ENCODE assay signal across 11 cellular contexts in the genomic region with DNA sequence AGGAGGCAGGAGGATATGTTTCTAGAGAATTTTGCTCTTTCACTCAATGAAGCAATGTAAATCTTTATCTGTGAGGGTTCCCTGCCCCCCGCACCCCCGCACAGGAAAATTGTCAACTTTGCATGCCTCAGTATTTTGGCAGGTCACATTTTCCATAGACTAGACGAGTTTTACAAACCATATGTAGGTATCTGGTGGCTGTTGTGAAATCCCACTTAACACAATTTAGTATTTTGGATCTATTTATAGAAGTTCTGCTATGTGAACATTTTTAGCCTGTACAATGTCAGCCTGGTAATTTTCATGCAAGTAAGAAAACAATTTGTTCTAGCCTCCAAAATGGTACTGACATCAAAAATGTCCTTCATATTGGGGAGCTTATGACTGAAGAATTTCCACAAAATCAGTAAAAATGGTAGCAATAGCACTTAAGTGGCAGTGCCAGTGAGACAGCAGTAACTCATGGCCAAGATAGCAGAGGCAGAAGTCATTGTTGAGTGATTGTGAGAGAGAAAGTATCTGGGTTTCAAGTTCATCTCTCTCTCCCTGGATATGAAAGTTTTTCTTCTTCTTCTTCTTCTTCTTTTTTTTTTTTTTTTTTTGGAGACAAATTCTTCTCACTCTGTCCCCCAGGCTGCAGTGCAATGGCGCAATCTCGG. TPM values are rescaled to one million over a fixed set of nuclear protein-coding genes. Genes with fewer than 3 reads are reported as not detected.
DNase-seq lines count a peak whose midpoint lies in the region; ATAC-seq and TF ChIP-seq lines count a peak whose summit lies in the region.
"Had no signal": no experiment of that assay in that cellular context is flagged by ENCODE, and none has a peak within 500 bp of the region (broad histone marks: within the 10 kb centered on the region; RNA-seq: fewer than 3 reads in every experiment).

No MANE protein-coding gene starts in this region.

- ATAC-seq in HG02870 (IDR thresholded peaks at IDR 0.05; ENCODE audit: unreplicated experiment), result peak; percentile 66
- peak; percentile 82 for ATAC-seq in activated naive CD8-positive, alpha-beta T cell treated with anti-CD3 and anti-CD28 coated beads, Interleukin-2, amount 50 U/mL, for 24 hours
- ATAC-seq in stimulated activated effector memory CD8-positive, alpha-beta T cell treated with anti-CD3 and anti-CD28 coated beads, Interleukin-12 subunit alpha, Interleukin-12 subunit beta, amount 100 ng/mL, for 72 hours, result peak; percentile 60
- no peak for ATAC-seq in GM18502 (IDR thresholded peaks at IDR 0.05; ENCODE audit: poor library complexity, unreplicated experiment)

- H3K27me3 ChIP-seq in mammary epithelial cell (ENCODE audit: insufficient read depth, low read length), result no peaks in the 10 kb centered on the region

- peak overlapping the region; percentile 75 for H3K27ac Mint-ChIP-seq in activated T-cell treated with anti-CD3 and anti-CD28 coated beads, Interleukin-2, amount 50 U/mL, for 24 hours
- H3K27ac Mint-ChIP-seq in activated naive CD8-positive, alpha-beta T cell treated with anti-CD3 and anti-CD28 coated beads, Interleukin-2, amount 50 U/mL, for 24 hours, result peak overlapping the region; percentile 55
- no peak overlapping the region for H3K27ac Mint-ChIP-seq in stimulated activated effector memory CD8-positive, alpha-beta T cell treated with anti-CD3 and anti-CD28 coated beads, Interleukin-12 subunit alpha, Interleukin-12 subunit beta, amount 100 ng/mL, for 72 hours

- no peak overlapping the region for H3K9ac ChIP-seq in mammary epithelial cell (ENCODE audit: insufficient read depth, low read length)

- 70% methylated on average over 3 of the region's 5 CpGs for WGBS in mammary epithelial cell (ENCODE audit: low coverage, missing lambda C conversion rate)

- no peaks in the 10 kb centered on the region for H3K27me3 Mint-ChIP-seq in activated T-cell treated with anti-CD3 and anti-CD28 coated beads, Interleukin-2, amount 50 U/mL, for 24 hours
- no peaks in the 10 kb centered on the region for H3K27me3 Mint-ChIP-seq in activated naive CD8-positive, alpha-beta T cell treated with anti-CD3 and anti-CD28 coated beads, Interleukin-2, amount 50 U/mL, for 24 hours
- H3K27me3 Mint-ChIP-seq: naive B cell had no signal

- peak overlapping the region; percentile 24 for H3K4me3 Mint-ChIP-seq in activated T-cell treated with anti-CD3 and anti-CD28 coated beads, Interleukin-2, amount 50 U/mL, for 24 hours
- H3K4me3 Mint-ChIP-seq in activated naive CD8-positive, alpha-beta T cell treated with anti-CD3 and anti-CD28 coated beads, Interleukin-2, amount 50 U/mL, for 24 hours, result no peak overlapping the region
- H3K4me3 Mint-ChIP-seq in stimulated activated effector memory CD8-positive, alpha-beta T cell treated with anti-CD3 and anti-CD28 coated beads, Interleukin-12 subunit alpha, Interleukin-12 subunit beta, amount 100 ng/mL, for 72 hours, result no peak overlapping the region
- H3K4me3 Mint-ChIP-seq: naive B cell had no signal

- H3K9me3 Mint-ChIP-seq in activated T-cell treated with anti-CD3 and anti-CD28 coated beads, Interleukin-2, amount 50 U/mL, for 24 hours, result no peaks in the 10 kb centered on the region
- H3K9me3 Mint-ChIP-seq in activated naive CD8-positive, alpha-beta T cell treated with anti-CD3 and anti-CD28 coated beads, Interleukin-2, amount 50 U/mL, for 24 hours, result no peaks in the 10 kb centered on the region
- H3K9me3 Mint-ChIP-seq in stimulated activated effector memory CD8-positive, alpha-beta T cell treated with anti-CD3 and anti-CD28 coated beads, Interleukin-12 subunit alpha, Interleukin-12 subunit beta, amount 100 ng/mL, for 72 hours, result no peaks in the 10 kb centered on the region
- H3K9me3 Mint-ChIP-seq: naive B cell had no signal

- H3K36me3 Mint-ChIP-seq in activated T-cell treated with anti-CD3 and anti-CD28 coated beads, Interleukin-2, amount 50 U/mL, for 24 hours (ENCODE audit: low read depth), result no peaks in the 10 kb centered on the region
- H3K36me3 Mint-ChIP-seq in activated naive CD8-positive, alpha-beta T cell treated with anti-CD3 and anti-CD28 coated beads, Interleukin-2, amount 50 U/mL, for 24 hours (ENCODE audit: low read depth), result no peaks in the 10 kb centered on the region
- H3K36me3 Mint-ChIP-seq in stimulated activated effector memory CD8-positive, alpha-beta T cell treated with anti-CD3 and anti-CD28 coated beads, Interleukin-12 subunit alpha, Interleukin-12 subunit beta, amount 100 ng/mL, for 72 hours, result no peaks in the 10 kb centered on the region
- H3K36me3 Mint-ChIP-seq: naive B cell had no signal

- peaks cover 16% of the 10 kb centered on the region for H3K4me1 Mint-ChIP-seq in activated T-cell treated with anti-CD3 and anti-CD28 coated beads, Interleukin-2, amount 50 U/mL, for 24 hours (ENCODE audit: low read depth)
- H3K4me1 Mint-ChIP-seq in activated naive CD8-positive, alpha-beta T cell treated with anti-CD3 and anti-CD28 coated beads, Interleukin-2, amount 50 U/mL, for 24 hours, result peaks cover 16% of the 10 kb centered on the region
- H3K4me1 Mint-ChIP-seq in stimulated activated effector memory CD8-positive, alpha-beta T cell treated with anti-CD3 and anti-CD28 coated beads, Interleukin-12 subunit alpha, Interleukin-12 subunit beta, amount 100 ng/mL, for 72 hours, result peaks cover 4% of the 10 kb centered on the region

- no peak overlapping the region for H3K4me2 ChIP-seq in mammary epithelial cell (ENCODE audit: insufficient read depth, low read depth, low read length)

- dilution Hi-C loops in mammary epithelial cell (cut with HindIII; ENCODE audit: low sequenced_read_pairs), result no loop called here

- no peaks in the 10 kb centered on the region for H3K79me2 ChIP-seq in mammary epithelial cell (ENCODE audit: insufficient read depth, low read length)

- DNase-seq in activated T-cell treated with anti-CD3 and anti-CD28 coated beads, Interleukin-2, amount 50 U/mL, for 24 hours, result no peak
- DNase-seq in activated T-cell treated with anti-CD3 and anti-CD28 coated beads, Interleukin-2, amount 50 U/mL, for 1 hour, result no peak
- peak; percentile 33 for DNase-seq in activated naive CD8-positive, alpha-beta T cell treated with anti-CD3 and anti-CD28 coated beads, Interleukin-2, amount 50 U/mL, for 24 hours
- no peak for DNase-seq in stimulated activated effector memory CD8-positive, alpha-beta T cell treated with anti-CD3 and anti-CD28 coated beads, Interleukin-12 subunit alpha, Interleukin-12 subunit beta, amount 100 ng/mL, for 72 hours (ENCODE audit: low spot score in 2 of 2)
- DNase-seq in mammary epithelial cell (no peak), middle frontal gyrus (ENCODE audit: extremely low spot score, low spot score) (no peak)
- DNase-seq: central memory CD4-positive, alpha-beta T cell; DMS79; naive B cell had no signal

- H3K9me3 ChIP-seq in mammary epithelial cell (replicated peaks; ENCODE audit: insufficient read depth, low read length), result no peaks in the 10 kb centered on the region

- H3K27ac ChIP-seq in mammary epithelial cell (ENCODE audit: insufficient read depth, low read depth, low read length), result no peak overlapping the region

- H4K20me1 ChIP-seq in mammary epithelial cell (ENCODE audit: insufficient read depth, low read length), result no peaks in the 10 kb centered on the region

- H3K4me1 ChIP-seq in mammary epithelial cell (ENCODE audit: insufficient read depth, low read length), result no peaks in the 10 kb centered on the region

- no peak overlapping the region for H3K4me3 ChIP-seq in mammary epithelial cell (replicated peaks in 1 of 3; ENCODE audit: insufficient read depth in 1 of 3, low read depth in 2 of 3, low read length in 3 of 3)

- H3K36me3 ChIP-seq in mammary epithelial cell (ENCODE audit: insufficient read depth, low read length), result no peaks in the 10 kb centered on the region

- intact Hi-C loops in mammary epithelial cell (cut with micrococcal nuclease), result no loop called here

- BruUV-seq in mammary epithelial cell (replicated peaks; lab: Mats Ljungman, UMichigan), result no TSS peak

- CTCF ChIA-PET in mammary epithelial cell (lab: Charles Lee; ENCODE audit: low non-redundant PET), result no interaction called here

- no peak overlapping the region for H2AFZ ChIP-seq in mammary epithelial cell (ENCODE audit: low read depth, low read length)

- in situ Hi-C loops in mammary epithelial cell (cut with MboI; ENCODE audit: low sequenced_read_pairs in 2 of 2), result loop anchor here in 1 of 2 donors (25.0 kb wide), 1 partner anchor 170 kb away; no protein-coding TSS in a partner anchor

- TF ChIP-seq CTCF in mammary epithelial cell (conservative IDR thresholded peaks at IDR 0.05 in 1 of 2, IDR thresholded peaks at IDR 0.05 in 1 of 2; ENCODE audit: extremely low read depth in 1 of 2, insufficient read depth in 1 of 2, low read depth in 1 of 2, low read length in 2 of 2), result no peak

RNA-seq across cellular contexts. Expression of a gene that starts 12.4 kb away (rescaled TPM):
- total RNA-seq in mammary epithelial cell, result 10 to 100 TPM; 74.7 to 75.7 TPM
- 21.1 TPM for polyA plus RNA-seq in mammary epithelial cell
- 188 TPM for polyA minus RNA-seq in mammary epithelial cell

RNA-seq across cellular contexts. Expression of a gene that starts 38.4 kb away (rescaled TPM):
- total RNA-seq in mammary epithelial cell, result 100 to 1,000 TPM in 1 of 2 donors, 10 to 100 TPM in 1; 85.5 to 125 TPM
- polyA plus RNA-seq in mammary epithelial cell, result 102 TPM
- 55.2 TPM for polyA minus RNA-seq in mammary epithelial cell
